In genomic region chr1:10969971-10970332, GRCh38 we compare ENCODE assay signal across 18 cellular contexts. TPM values are rescaled to one million over a fixed set of nuclear protein-coding genes. Genes with fewer than 3 reads are reported as not detected.
A peak's percentile ranks its signal among the peaks of the same experiment; 100 is the strongest.
DNase-seq lines count a peak whose midpoint lies in the region; ATAC-seq, FAIRE-seq and TF ChIP-seq lines count a peak whose summit lies in the region.
"Had no signal": no experiment of that assay in that cellular context is flagged by ENCODE, and none has a peak within 500 bp of the region (broad histone marks: within the 10 kb centered on the region; RNA-seq: fewer than 3 reads in every experiment).

No MANE protein-coding gene starts in this region.

- no peak for TF ChIP-seq POLR2A in H1 (IDR thresholded peaks at IDR 0.05; ENCODE audit: control extremely low read depth in 1 of 2, low read depth in 2 of 2, low read length in 2 of 2)

- DNase-seq in H1 (ENCODE audit: low read depth in 1 of 2, low spot score in 2 of 2): no peak
- DNase-seq in NCI-H524 treated with DMSO at 0.1 percent for 48 hours (lab: John Stamatoyannopoulos, UW): no peak
- no peak for DNase-seq in pancreas
- DNase-seq: ACHN; CD8-positive, alpha-beta memory T cell; DMS 273 treated with DMSO at 0.1 percent for 48 hours; DND-41; EL; GM23248; IMR-90 had no signal

- no peaks in the 10 kb centered on the region for H3K9me3 ChIP-seq in HEK293 (ENCODE audit: control insufficient read depth, insufficient read depth, low read depth, low read length)
- H3K9me3 ChIP-seq in H1 (ENCODE audit: insufficient read depth in 2 of 2, low read depth in 1 of 2, low read length in 1 of 2): no peaks in the 10 kb centered on the region
- H3K9me3 ChIP-seq in neuron (ENCODE audit: low read length): peaks cover 3% of the 10 kb centered on the region
- H3K9me3 ChIP-seq in pancreas: no peaks in the 10 kb centered on the region

- H3K36me3 ChIP-seq in HEK293 (ENCODE audit: control insufficient read depth in 2 of 2, insufficient read depth in 1 of 2, low read length in 2 of 2) (no peaks in the 10 kb centered on the region), H1 (ENCODE audit: control insufficient read depth in 2 of 4, insufficient read depth in 4 of 4, low read length in 3 of 4) (no peaks in the 10 kb centered on the region), neuron (ENCODE audit: insufficient read depth, low read length) (no peaks in the 10 kb centered on the region), pancreas (no peaks in the 10 kb centered on the region)

- CTCF ChIA-PET in HEK293 (lab: Yijun Ruan, JAX) (interaction anchor here (0.7 kb wide), 1 partner anchor 28 kb away, joined by 3 read pairs; no protein-coding TSS in a partner anchor), H1 (lab: Charles Lee; ENCODE audit: partially characterized antibody) (interaction anchor here (0.9 to 3.4 kb wide), 5 partner anchors 8 to 104 kb away, joined by 4 to 13 read pairs (median 5); no protein-coding TSS in a partner anchor)

- H3K4me3 ChIP-seq in HEK293 (ENCODE audit: low read depth, low read length) (no peak overlapping the region), H1 (ENCODE audit: extremely low read depth in 1 of 4, insufficient read depth in 2 of 4, low read depth in 3 of 4, low read length in 4 of 4) (no peak overlapping the region), neuron (ENCODE audit: low read length) (no peak overlapping the region), pancreas (no peak overlapping the region)
- H3K4me3 ChIP-seq: GM23248, K562 had no signal

- peak overlapping the region; percentile 63; the same call in 1 of the 2 replicates for H3K18ac ChIP-seq in H1 (ENCODE audit: extremely low read depth, low read length)

- H4K5ac ChIP-seq in H1 (ENCODE audit: insufficient read length, low read depth, low read length): no peak overlapping the region

- H4K91ac ChIP-seq in H1 (replicated peaks; ENCODE audit: insufficient read length, low read length): peak overlapping the region; percentile 91

- no peak overlapping the region for H3K23ac ChIP-seq in H1 (ENCODE audit: insufficient read length)

- no peaks in the 10 kb centered on the region for H3K79me2 ChIP-seq in H1 (ENCODE audit: control insufficient read depth in 1 of 2, insufficient read depth in 2 of 2, low read length in 2 of 2)

- H2AFZ ChIP-seq in H1 (ENCODE audit: low read length) (no peak overlapping the region), neuron (ENCODE audit: low read depth, low read length) (peak overlapping the region; percentile 12)
- H2AFZ ChIP-seq: GM23248 had no signal

- 0 out of 2 replicates have a peak overlapping the region, but pooled peaks have one; percentile 66 for H2BK20ac ChIP-seq in H1 (ENCODE audit: low read length)

- H2BK120ac ChIP-seq in H1 (replicated peaks; ENCODE audit: low read depth, low read length): no peak overlapping the region

- 60% methylated on average over 2 of the region's 2 CpGs; no CpG with 5 or more reads in 1 of the 2 experiments for WGBS in H1 (ENCODE audit: extremely low coverage in 1 of 2, insufficient coverage in 1 of 2, insufficient read length in 1 of 2, insufficient replicate concordance in 2 of 2, low coverage in 1 of 2, low lambda C conversion rate in 2 of 2, missing lambda C conversion rate in 1 of 2), 2 experiments
- 90 to 91% methylated on average over 2 of the region's 2 CpGs for WGBS in pancreas, 2 donors

- TF ChIP-seq CTCF in HEK293 (tag by site-specific recombination; IDR thresholded peaks at IDR 0.05) (no peak), H1 (IDR thresholded peaks at IDR 0.05; ENCODE audit: control extremely low read depth in 1 of 3, insufficient read depth in 1 of 3, low read depth in 1 of 3, low read length in 3 of 3) (no peak), pancreas (IDR thresholded peaks at IDR 0.05) (no peak)

- no peak overlapping the region for H2AK5ac ChIP-seq in H1 (ENCODE audit: low read depth, low read length)

- H4K8ac ChIP-seq in H1 (ENCODE audit: extremely low read depth, insufficient read depth, low read length): no peak overlapping the region

- no peaks in the 10 kb centered on the region for H3K27me3 ChIP-seq in H1 (replicated peaks in 1 of 4; ENCODE audit: control insufficient read depth in 3 of 4, extremely low read depth in 1 of 4, insufficient read depth in 3 of 4, low read length in 3 of 4)
- H3K27me3 ChIP-seq in neuron (ENCODE audit: insufficient read depth, low read length): peaks cover 3% of the 10 kb centered on the region
- H3K27me3 ChIP-seq in pancreas: no peaks in the 10 kb centered on the region

- H2BK12ac ChIP-seq in H1 (ENCODE audit: low read depth, low read length): peak overlapping the region; percentile 75; the same call in 1 of the 2 replicates

- no peak for TF ChIP-seq EP300 in H1 (IDR thresholded peaks at IDR 0.05; ENCODE audit: borderline replicate concordance in 1 of 2, low read depth in 2 of 2, low read length in 2 of 2)

- FAIRE-seq in H1 (lab: Jason Lieb, UNC): no peak
- no peak for FAIRE-seq in pancreas (lab: Jason Lieb, UNC)
- FAIRE-seq: A204.1, GM12878, HTR-8/SVneo, K562 had no signal

- H3K27ac ChIP-seq in HEK293 (ENCODE audit: extremely low read depth, low read depth, low read length) (no peak overlapping the region), H1 (ENCODE audit: low read depth, low read length) (no peak overlapping the region), pancreas (no peak overlapping the region)
- H3K27ac ChIP-seq: GM23248 had no signal

- intact Hi-C loops in pancreas (cut with DNase I): no loop called here

- ATAC-seq in GM18517 (IDR thresholded peaks at IDR 0.05; ENCODE audit: unreplicated experiment) (no peak), pancreas (no peak)
- ATAC-seq: GM12878, HCT116, K562 had no signal

- no peak overlapping the region for H3K4ac ChIP-seq in H1 (replicated peaks; ENCODE audit: insufficient read length, low read depth, low read length)

- H3K79me1 ChIP-seq in H1 (ENCODE audit: low read depth, low read length): no peaks in the 10 kb centered on the region

- H2BK5ac ChIP-seq in H1 (ENCODE audit: low read depth, low read length): no peak overlapping the region; the same call in 1 of the 2 replicates

- no peak overlapping the region for H3K14ac ChIP-seq in H1 (ENCODE audit: insufficient read length)

- no peak overlapping the region for H3K9ac ChIP-seq in H1 (replicated peaks in 1 of 4; ENCODE audit: extremely low read depth in 1 of 4, low read depth in 3 of 4, low read length in 3 of 4)
- H3K9ac ChIP-seq: GM23248 had no signal

- peak overlapping the region; percentile 96; the same call in 1 of the 2 replicates for H2BK15ac ChIP-seq in H1 (ENCODE audit: low read length)

- no peak overlapping the region for H3K4me2 ChIP-seq in H1 (ENCODE audit: insufficient read depth in 1 of 2, low read depth in 2 of 2, low read length in 2 of 2)

- POLR2A ChIA-PET in HEK293 (lab: Yijun Ruan, JAX) (no interaction called here), H1 (lab: Charles Lee; ENCODE audit: partially characterized antibody) (interaction anchor here (0.7 to 1.0 kb wide), 2 partner anchors 9 kb away, joined by 3 to 6 read pairs; no protein-coding TSS in a partner anchor)

- no peak for TF ChIP-seq RAD21 in H1 (IDR thresholded peaks at IDR 0.05 in 1 of 2, conservative IDR thresholded peaks at IDR 0.05 in 1 of 2; ENCODE audit: low read depth in 2 of 2, low read length in 2 of 2)

- no peak overlapping the region for H3K56ac ChIP-seq in H1 (replicated peaks; ENCODE audit: insufficient read length, low read depth, low read length)

- no peaks in the 10 kb centered on the region for H3K23me2 ChIP-seq in H1 (ENCODE audit: low read depth, low read length)

- H3K4me1 ChIP-seq in HEK293 (ENCODE audit: control insufficient read depth, insufficient read depth, low read length): 0 out of 2 replicates have a peak, but pooled peaks cover 5% of the 10 kb centered on the region
- H3K4me1 ChIP-seq in H1 (replicated peaks in 1 of 4; ENCODE audit: control insufficient read depth in 3 of 4, insufficient read depth in 4 of 4, low read length in 3 of 4): peaks cover 2 to 16% (median 10%) of the 10 kb centered on the region in 4 experiments
- H3K4me1 ChIP-seq in neuron (ENCODE audit: insufficient read depth, low read length): peaks cover 17% of the 10 kb centered on the region
- peaks cover 8 to 27% (median 15%) of the 10 kb centered on the region in 3 donors for H3K4me1 ChIP-seq in pancreas

- no peaks in the 10 kb centered on the region for H4K20me1 ChIP-seq in H1 (replicated peaks in 1 of 2; ENCODE audit: control insufficient read depth in 1 of 2, insufficient read depth in 2 of 2, low read length in 2 of 2)

TF ChIP-seq in H1, 55 proteins besides CTCF, POLR2A, EP300 and RAD21:
- no peak for TF ChIP-seq HDAC2 (IDR thresholded peaks at IDR 0.05; ENCODE audit: borderline replicate concordance in 1 of 2, low read depth in 2 of 2, low read length in 2 of 2)
- no peak for TF ChIP-seq SIN3A (conservative IDR thresholded peaks at IDR 0.05 in 1 of 2, IDR thresholded peaks at IDR 0.05 in 1 of 2; ENCODE audit: low read depth in 1 of 2, low read length in 2 of 2)
- TF ChIP-seq KDM5A (IDR thresholded peaks at IDR 0.05; ENCODE audit: low read length): no peak
- TF ChIP-seq POU5F1 (IDR thresholded peaks at IDR 0.05; ENCODE audit: low read depth, low read length): no peak

RNA-seq across cellular contexts. Expression of gene TARDBP, which starts 42.5 kb away (rescaled TPM):
- total RNA-seq in H1 (2021; fragmentation: NEBNext Ultra II Directional; extraction: Animal tissue kit (Norgen Biotek cat#: 25700)): 232 and 240 TPM in 2 replicates
- polyA plus RNA-seq in H1 (2011; rRNA removed): 121 and 144 TPM in 2 replicates
- 216 TPM for polyA plus RNA-seq in H1 (2011; cell fraction: cytosol; rRNA removed)
- polyA plus RNA-seq in H1 (2011; cell fraction: nucleus; rRNA removed): 92.6 TPM
- polyA plus RNA-seq in H1 (2012, experiment 1 of 2): 239 to 401 TPM (median 318 TPM) in 4 replicates
- polyA plus RNA-seq in H1 (2012, experiment 2 of 2): 40.2 TPM
- polyA plus RNA-seq in H1 (2013, experiment 1 of 2): 183 TPM
- 175 TPM for polyA plus RNA-seq in H1 (2013, experiment 2 of 2)
- polyA minus RNA-seq in H1 (2011; rRNA and poly(A)+ RNA removed): 122 and 124 TPM in 2 replicates
- polyA minus RNA-seq in H1 (2011; cell fraction: cytosol; rRNA and poly(A)+ RNA removed): 148 TPM
- polyA minus RNA-seq in H1 (2011; cell fraction: nucleus; rRNA and poly(A)+ RNA removed): 132 TPM
- total RNA-seq in pancreas: 10 to 100 TPM; 43.3 to 74.7 (median 53.7) TPM
- 10 to 100 TPM; 47.8 to 84.7 TPM for polyA plus RNA-seq in pancreas
